ENCODE assay signal across 8 cellular contexts in genomic region chr11:44707094-44707493, GRCh38.
"Had no signal": no experiment of that assay in that cellular context is flagged by ENCODE, and none has a peak within 500 bp of the region (broad histone marks: within the 10 kb centered on the region; RNA-seq: fewer than 3 reads in every experiment).

No MANE protein-coding gene starts in this region.

- ATAC-seq: GM12878 had no signal

- FAIRE-seq: G401.6, GM12878, GM12891, GM12892, GM18507, GM19239 had no signal

- H3K4me3 ChIP-seq: GM12878 had no signal

- DNase-seq: GDM1, GF-D8 had no signal
